ENCODE assay signal across 1 cellular context in the genomic region with DNA sequence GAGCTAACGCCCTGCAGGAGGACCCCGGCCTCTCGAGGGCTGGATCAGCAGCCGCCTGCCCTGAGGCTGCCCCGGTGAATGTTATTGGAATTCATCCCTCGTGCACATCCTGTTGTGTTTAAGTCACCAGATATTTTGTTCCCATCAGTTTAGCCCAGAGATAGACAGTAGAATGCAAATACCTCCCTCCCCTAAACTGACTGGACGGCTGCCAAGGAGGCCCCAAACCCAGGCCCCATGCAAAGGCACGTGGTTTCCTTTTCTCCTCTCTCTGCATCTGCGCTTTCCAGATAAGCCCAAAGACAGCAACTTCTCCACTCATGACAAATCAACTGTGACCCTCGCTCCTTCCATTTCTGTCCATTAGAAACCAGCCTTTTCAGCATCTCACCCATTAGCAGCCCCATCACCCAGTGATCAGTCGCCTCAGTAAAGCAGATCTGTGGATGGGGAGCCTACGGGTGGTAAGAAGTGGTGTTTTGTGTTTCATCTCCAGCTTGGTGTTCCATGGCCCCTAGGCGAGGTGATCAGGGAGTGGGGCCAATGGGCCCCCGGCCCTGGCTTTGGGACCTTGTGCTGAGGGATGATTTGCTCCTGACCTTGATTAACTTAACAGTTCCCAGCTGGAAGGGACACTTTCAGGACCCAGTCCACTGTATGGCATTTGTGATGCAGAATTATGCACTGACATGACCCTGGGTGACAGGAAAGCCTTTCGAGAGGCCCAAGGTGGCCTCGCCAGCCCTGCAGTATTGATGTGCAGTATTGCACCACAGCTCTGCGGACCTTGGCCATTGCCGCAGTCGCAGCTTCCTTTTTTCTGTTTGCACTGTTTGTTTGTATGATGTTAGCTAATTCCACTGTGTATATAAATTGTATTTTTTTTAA.
TF ChIP-seq lines count a peak whose summit lies in the region.

No MANE protein-coding gene starts in this region.

TF ChIP-seq in HepG2, 621 proteins besides CTCF, POLR2A, EP300 and RAD21 (continued from another document and continues in another):
- TF ChIP-seq SATB2 (CRISPR knock-in tag; IDR thresholded peaks at IDR 0.05) (no peak), HDAC2 (CRISPR knock-in tag; IDR thresholded peaks at IDR 0.05) (peak; percentile 95), SIX1 (CRISPR knock-in tag; IDR thresholded peaks at IDR 0.05; ENCODE audit: borderline replicate concordance) (peak; percentile 80; the same call in 1 of the 2 replicates), ZNF558 (CRISPR knock-in tag; IDR thresholded peaks at IDR 0.05; ENCODE audit: borderline replicate concordance) (0 out of 2 replicates have a peak, but pooled peaks have one; percentile 71), POGZ (CRISPR knock-in tag; IDR thresholded peaks at IDR 0.05) (no peak; the same call in 1 of the 2 replicates), SRF (IDR thresholded peaks at IDR 0.05; ENCODE audit: low read depth, low read length) (no peak), ZNF766 (CRISPR knock-in tag; IDR thresholded peaks at IDR 0.05; ENCODE audit: borderline replicate concordance) (no peak), GFI1 (CRISPR knock-in tag; IDR thresholded peaks at IDR 0.05; ENCODE audit: borderline replicate concordance) (no peak), ZNF605 (CRISPR knock-in tag; IDR thresholded peaks at IDR 0.05) (peak; percentile 89), HMG20A (CRISPR knock-in tag; IDR thresholded peaks at IDR 0.05; ENCODE audit: borderline replicate concordance) (peak; percentile 87), ZNF737 (CRISPR knock-in tag; IDR thresholded peaks at IDR 0.05; ENCODE audit: borderline replicate concordance) (peak; percentile 86; the same call in 1 of the 2 replicates), ZNF841 (CRISPR knock-in tag; IDR thresholded peaks at IDR 0.05; ENCODE audit: borderline replicate concordance) (no peak), KDM5B (CRISPR knock-in tag; IDR thresholded peaks at IDR 0.05; ENCODE audit: borderline replicate concordance) (peak; percentile 33; the same call in 1 of the 2 replicates), ZNF564 (CRISPR knock-in tag; IDR thresholded peaks at IDR 0.05) (0 out of 2 replicates have a peak, but pooled peaks have one; percentile 21), TBX3 (IDR thresholded peaks at IDR 0.05; ENCODE audit: borderline replicate concordance) (peak; percentile 55; the same call in 1 of the 2 replicates), ZNF337 (CRISPR knock-in tag; IDR thresholded peaks at IDR 0.05; ENCODE audit: borderline replicate concordance, low read depth) (peak; percentile 93; the same call in 1 of the 2 replicates), DPF2 (CRISPR knock-in tag; IDR thresholded peaks at IDR 0.05; ENCODE audit: borderline replicate concordance, low read depth) (peak; percentile 96), NFE2L2 (IDR thresholded peaks at IDR 0.05; ENCODE audit: low read length) (no peak), JDP2 (CRISPR knock-in tag; IDR thresholded peaks at IDR 0.05; ENCODE audit: borderline replicate concordance) (no peak), MYC (CRISPR knock-in tag; IDR thresholded peaks at IDR 0.05; ENCODE audit: borderline replicate concordance) (peak; percentile 82), GATAD1 (CRISPR knock-in tag; IDR thresholded peaks at IDR 0.05) (peak; percentile 43; the same call in 1 of the 2 replicates)
- TF ChIP-seq, protein P1, sequence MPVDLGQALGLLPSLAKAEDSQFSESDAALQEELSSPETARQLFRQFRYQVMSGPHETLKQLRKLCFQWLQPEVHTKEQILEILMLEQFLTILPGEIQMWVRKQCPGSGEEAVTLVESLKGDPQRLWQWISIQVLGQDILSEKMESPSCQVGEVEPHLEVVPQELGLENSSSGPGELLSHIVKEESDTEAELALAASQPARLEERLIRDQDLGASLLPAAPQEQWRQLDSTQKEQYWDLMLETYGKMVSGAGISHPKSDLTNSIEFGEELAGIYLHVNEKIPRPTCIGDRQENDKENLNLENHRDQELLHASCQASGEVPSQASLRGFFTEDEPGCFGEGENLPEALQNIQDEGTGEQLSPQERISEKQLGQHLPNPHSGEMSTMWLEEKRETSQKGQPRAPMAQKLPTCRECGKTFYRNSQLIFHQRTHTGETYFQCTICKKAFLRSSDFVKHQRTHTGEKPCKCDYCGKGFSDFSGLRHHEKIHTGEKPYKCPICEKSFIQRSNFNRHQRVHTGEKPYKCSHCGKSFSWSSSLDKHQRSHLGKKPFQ (CRISPR knock-in tag; IDR thresholded peaks at IDR 0.05; ENCODE audit: insufficient replicate concordance), result peak; percentile 68
- TF ChIP-seq, protein P2, sequence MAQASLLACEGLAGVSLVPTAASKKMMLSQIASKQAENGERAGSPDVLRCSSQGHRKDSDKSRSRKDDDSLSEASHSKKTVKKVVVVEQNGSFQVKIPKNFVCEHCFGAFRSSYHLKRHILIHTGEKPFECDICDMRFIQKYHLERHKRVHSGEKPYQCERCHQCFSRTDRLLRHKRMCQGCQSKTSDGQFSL (CRISPR knock-in tag; IDR thresholded peaks at IDR 0.05), result no peak
- TF ChIP-seq, protein P3, sequence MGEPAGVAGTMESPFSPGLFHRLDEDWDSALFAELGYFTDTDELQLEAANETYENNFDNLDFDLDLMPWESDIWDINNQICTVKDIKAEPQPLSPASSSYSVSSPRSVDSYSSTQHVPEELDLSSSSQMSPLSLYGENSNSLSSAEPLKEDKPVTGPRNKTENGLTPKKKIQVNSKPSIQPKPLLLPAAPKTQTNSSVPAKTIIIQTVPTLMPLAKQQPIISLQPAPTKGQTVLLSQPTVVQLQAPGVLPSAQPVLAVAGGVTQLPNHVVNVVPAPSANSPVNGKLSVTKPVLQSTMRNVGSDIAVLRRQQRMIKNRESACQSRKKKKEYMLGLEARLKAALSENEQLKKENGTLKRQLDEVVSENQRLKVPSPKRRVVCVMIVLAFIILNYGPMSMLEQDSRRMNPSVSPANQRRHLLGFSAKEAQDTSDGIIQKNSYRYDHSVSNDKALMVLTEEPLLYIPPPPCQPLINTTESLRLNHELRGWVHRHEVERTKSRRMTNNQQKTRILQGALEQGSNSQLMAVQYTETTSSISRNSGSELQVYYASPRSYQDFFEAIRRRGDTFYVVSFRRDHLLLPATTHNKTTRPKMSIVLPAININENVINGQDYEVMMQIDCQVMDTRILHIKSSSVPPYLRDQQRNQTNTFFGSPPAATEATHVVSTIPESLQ (CRISPR knock-in tag; conservative IDR thresholded peaks at IDR 0.05), result no peak
- TF ChIP-seq, protein P4, sequence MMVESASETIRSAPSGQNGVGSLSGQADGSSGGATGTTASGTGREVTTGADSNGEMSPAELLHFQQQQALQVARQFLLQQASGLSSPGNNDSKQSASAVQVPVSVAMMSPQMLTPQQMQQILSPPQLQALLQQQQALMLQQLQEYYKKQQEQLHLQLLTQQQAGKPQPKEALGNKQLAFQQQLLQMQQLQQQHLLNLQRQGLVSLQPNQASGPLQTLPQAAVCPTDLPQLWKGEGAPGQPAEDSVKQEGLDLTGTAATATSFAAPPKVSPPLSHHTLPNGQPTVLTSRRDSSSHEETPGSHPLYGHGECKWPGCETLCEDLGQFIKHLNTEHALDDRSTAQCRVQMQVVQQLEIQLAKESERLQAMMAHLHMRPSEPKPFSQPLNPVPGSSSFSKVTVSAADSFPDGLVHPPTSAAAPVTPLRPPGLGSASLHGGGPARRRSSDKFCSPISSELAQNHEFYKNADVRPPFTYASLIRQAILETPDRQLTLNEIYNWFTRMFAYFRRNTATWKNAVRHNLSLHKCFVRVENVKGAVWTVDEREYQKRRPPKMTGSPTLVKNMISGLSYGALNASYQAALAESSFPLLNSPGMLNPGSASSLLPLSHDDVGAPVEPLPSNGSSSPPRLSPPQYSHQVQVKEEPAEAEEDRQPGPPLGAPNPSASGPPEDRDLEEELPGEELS (CRISPR knock-in tag; IDR thresholded peaks at IDR 0.05), result peak; percentile 97
- TF ChIP-seq, protein P5, sequence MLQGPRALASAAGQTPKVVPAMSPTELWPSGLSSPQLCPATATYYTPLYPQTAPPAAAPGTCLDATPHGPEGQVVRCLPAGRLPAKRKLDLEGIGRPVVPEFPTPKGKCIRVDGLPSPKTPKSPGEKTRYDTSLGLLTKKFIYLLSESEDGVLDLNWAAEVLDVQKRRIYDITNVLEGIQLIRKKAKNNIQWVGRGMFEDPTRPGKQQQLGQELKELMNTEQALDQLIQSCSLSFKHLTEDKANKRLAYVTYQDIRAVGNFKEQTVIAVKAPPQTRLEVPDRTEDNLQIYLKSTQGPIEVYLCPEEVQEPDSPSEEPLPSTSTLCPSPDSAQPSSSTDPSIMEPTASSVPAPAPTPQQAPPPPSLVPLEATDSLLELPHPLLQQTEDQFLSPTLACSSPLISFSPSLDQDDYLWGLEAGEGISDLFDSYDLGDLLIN (CRISPR knock-in tag; IDR thresholded peaks at IDR 0.05; ENCODE audit: borderline replicate concordance), result peak; percentile 49; the same call in 1 of the 2 replicates
- TF ChIP-seq, protein P6, sequence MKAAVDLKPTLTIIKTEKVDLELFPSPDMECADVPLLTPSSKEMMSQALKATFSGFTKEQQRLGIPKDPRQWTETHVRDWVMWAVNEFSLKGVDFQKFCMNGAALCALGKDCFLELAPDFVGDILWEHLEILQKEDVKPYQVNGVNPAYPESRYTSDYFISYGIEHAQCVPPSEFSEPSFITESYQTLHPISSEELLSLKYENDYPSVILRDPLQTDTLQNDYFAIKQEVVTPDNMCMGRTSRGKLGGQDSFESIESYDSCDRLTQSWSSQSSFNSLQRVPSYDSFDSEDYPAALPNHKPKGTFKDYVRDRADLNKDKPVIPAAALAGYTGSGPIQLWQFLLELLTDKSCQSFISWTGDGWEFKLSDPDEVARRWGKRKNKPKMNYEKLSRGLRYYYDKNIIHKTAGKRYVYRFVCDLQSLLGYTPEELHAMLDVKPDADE (CRISPR knock-in tag; IDR thresholded peaks at IDR 0.05), result no peak
- TF ChIP-seq, protein P7, sequence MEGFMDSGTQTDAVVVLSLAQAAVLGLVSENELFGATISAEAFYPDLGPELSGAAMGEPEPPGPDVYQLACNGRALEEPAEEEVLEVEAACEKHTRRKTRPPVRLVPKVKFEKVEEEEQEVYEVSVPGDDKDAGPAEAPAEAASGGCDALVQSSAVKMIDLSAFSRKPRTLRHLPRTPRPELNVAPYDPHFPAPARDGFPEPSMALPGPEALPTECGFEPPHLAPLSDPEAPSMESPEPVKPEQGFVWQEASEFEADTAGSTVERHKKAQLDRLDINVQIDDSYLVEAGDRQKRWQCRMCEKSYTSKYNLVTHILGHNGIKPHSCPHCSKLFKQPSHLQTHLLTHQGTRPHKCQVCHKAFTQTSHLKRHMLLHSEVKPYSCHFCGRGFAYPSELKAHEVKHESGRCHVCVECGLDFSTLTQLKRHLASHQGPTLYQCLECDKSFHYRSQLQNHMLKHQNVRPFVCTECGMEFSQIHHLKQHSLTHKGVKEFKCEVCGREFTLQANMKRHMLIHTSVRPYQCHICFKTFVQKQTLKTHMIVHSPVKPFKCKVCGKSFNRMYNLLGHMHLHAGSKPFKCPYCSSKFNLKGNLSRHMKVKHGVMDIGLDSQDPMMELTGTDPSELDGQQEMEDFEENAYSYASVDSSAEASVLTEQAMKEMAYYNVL (CRISPR knock-in tag; IDR thresholded peaks at IDR 0.05; ENCODE audit: borderline replicate concordance), result peak; percentile 62; the same call in 1 of the 2 replicates
- TF ChIP-seq, protein P8, sequence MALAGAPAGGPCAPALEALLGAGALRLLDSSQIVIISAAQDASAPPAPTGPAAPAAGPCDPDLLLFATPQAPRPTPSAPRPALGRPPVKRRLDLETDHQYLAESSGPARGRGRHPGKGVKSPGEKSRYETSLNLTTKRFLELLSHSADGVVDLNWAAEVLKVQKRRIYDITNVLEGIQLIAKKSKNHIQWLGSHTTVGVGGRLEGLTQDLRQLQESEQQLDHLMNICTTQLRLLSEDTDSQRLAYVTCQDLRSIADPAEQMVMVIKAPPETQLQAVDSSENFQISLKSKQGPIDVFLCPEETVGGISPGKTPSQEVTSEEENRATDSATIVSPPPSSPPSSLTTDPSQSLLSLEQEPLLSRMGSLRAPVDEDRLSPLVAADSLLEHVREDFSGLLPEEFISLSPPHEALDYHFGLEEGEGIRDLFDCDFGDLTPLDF (CRISPR knock-in tag; IDR thresholded peaks at IDR 0.05), result 0 out of 2 replicates have a peak, but pooled peaks have one; percentile 33
- TF ChIP-seq, protein P9, sequence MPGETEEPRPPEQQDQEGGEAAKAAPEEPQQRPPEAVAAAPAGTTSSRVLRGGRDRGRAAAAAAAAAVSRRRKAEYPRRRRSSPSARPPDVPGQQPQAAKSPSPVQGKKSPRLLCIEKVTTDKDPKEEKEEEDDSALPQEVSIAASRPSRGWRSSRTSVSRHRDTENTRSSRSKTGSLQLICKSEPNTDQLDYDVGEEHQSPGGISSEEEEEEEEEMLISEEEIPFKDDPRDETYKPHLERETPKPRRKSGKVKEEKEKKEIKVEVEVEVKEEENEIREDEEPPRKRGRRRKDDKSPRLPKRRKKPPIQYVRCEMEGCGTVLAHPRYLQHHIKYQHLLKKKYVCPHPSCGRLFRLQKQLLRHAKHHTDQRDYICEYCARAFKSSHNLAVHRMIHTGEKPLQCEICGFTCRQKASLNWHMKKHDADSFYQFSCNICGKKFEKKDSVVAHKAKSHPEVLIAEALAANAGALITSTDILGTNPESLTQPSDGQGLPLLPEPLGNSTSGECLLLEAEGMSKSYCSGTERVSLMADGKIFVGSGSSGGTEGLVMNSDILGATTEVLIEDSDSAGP (CRISPR knock-in tag; IDR thresholded peaks at IDR 0.05; ENCODE audit: borderline replicate concordance), result peak; percentile 64
- TF ChIP-seq, protein P10, sequence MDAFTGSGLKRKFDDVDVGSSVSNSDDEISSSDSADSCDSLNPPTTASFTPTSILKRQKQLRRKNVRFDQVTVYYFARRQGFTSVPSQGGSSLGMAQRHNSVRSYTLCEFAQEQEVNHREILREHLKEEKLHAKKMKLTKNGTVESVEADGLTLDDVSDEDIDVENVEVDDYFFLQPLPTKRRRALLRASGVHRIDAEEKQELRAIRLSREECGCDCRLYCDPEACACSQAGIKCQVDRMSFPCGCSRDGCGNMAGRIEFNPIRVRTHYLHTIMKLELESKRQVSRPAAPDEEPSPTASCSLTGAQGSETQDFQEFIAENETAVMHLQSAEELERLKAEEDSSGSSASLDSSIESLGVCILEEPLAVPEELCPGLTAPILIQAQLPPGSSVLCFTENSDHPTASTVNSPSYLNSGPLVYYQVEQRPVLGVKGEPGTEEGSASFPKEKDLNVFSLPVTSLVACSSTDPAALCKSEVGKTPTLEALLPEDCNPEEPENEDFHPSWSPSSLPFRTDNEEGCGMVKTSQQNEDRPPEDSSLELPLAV (CRISPR knock-in tag; conservative IDR thresholded peaks at IDR 0.05; ENCODE audit: low read depth), result no peak
- TF ChIP-seq, protein P11, sequence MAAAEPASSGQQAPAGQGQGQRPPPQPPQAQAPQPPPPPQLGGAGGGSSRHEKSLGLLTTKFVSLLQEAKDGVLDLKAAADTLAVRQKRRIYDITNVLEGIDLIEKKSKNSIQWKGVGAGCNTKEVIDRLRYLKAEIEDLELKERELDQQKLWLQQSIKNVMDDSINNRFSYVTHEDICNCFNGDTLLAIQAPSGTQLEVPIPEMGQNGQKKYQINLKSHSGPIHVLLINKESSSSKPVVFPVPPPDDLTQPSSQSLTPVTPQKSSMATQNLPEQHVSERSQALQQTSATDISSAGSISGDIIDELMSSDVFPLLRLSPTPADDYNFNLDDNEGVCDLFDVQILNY (CRISPR knock-in tag; conservative IDR thresholded peaks at IDR 0.05), result no peak
- TF ChIP-seq, protein P12, sequence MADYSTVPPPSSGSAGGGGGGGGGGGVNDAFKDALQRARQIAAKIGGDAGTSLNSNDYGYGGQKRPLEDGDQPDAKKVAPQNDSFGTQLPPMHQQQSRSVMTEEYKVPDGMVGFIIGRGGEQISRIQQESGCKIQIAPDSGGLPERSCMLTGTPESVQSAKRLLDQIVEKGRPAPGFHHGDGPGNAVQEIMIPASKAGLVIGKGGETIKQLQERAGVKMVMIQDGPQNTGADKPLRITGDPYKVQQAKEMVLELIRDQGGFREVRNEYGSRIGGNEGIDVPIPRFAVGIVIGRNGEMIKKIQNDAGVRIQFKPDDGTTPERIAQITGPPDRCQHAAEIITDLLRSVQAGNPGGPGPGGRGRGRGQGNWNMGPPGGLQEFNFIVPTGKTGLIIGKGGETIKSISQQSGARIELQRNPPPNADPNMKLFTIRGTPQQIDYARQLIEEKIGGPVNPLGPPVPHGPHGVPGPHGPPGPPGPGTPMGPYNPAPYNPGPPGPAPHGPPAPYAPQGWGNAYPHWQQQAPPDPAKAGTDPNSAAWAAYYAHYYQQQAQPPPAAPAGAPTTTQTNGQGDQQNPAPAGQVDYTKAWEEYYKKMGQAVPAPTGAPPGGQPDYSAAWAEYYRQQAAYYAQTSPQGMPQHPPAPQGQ (CRISPR knock-in tag; IDR thresholded peaks at IDR 0.05; ENCODE audit: borderline replicate concordance), result no peak
